Comparison of ENCODE assay signal across 1 cellular context in the genomic region with DNA sequence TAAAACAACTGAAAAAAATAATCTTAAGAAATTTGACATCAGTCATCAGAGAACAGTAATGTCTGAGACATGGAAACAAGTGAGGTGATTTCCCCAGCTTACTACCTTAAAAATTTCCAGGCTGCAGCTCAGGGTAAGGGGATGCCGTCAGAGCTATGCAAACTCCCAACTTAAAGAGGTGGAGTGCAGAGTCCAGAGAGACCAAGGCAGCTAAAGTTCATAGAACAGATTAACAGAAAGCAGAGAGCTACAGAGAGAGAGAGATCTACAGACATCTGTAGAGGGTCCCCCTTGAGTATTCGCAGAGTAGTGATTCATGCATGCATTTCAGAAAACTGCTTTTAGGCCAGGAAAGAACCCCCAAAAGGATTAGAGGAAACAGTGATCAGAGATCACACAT.
TF ChIP-seq lines count a peak whose summit lies in the region.

No MANE protein-coding gene starts in this region.

TF ChIP-seq in HepG2, 621 proteins besides CTCF, POLR2A, EP300 and RAD21 (continued from another document):
- TF ChIP-seq, protein P1, sequence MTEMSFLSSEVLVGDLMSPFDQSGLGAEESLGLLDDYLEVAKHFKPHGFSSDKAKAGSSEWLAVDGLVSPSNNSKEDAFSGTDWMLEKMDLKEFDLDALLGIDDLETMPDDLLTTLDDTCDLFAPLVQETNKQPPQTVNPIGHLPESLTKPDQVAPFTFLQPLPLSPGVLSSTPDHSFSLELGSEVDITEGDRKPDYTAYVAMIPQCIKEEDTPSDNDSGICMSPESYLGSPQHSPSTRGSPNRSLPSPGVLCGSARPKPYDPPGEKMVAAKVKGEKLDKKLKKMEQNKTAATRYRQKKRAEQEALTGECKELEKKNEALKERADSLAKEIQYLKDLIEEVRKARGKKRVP (CRISPR knock-in tag; IDR thresholded peaks at IDR 0.05) = no peak
- no peak for TF ChIP-seq ZNF431 (CRISPR knock-in tag; IDR thresholded peaks at IDR 0.05; ENCODE audit: borderline replicate concordance, low read depth)
- TF ChIP-seq PBX3 (CRISPR knock-in tag; IDR thresholded peaks at IDR 0.05; ENCODE audit: borderline replicate concordance) = no peak
- no peak for TF ChIP-seq SAFB2 (CRISPR knock-in tag; IDR thresholded peaks at IDR 0.05; ENCODE audit: borderline replicate concordance, low read depth)
- TF ChIP-seq ZNF10 (CRISPR knock-in tag; IDR thresholded peaks at IDR 0.05; ENCODE audit: borderline replicate concordance, low read depth) = no peak
- TF ChIP-seq ZFP62 (CRISPR knock-in tag; IDR thresholded peaks at IDR 0.05) = no peak
- peak; percentile 61 for TF ChIP-seq BCL6 (CRISPR knock-in tag; IDR thresholded peaks at IDR 0.05)
- 0 out of 2 replicates have a peak, but pooled peaks have one; percentile 44 for TF ChIP-seq ZBTB7B (CRISPR knock-in tag; IDR thresholded peaks at IDR 0.05)
- no peak for TF ChIP-seq ERF (CRISPR knock-in tag; IDR thresholded peaks at IDR 0.05)
- peak; percentile 26; the same call in 1 of the 2 replicates for TF ChIP-seq HOXA3 (CRISPR knock-in tag; IDR thresholded peaks at IDR 0.05)
- no peak for TF ChIP-seq ZNF432 (CRISPR knock-in tag; IDR thresholded peaks at IDR 0.05; ENCODE audit: borderline replicate concordance)
- no peak for TF ChIP-seq REL (CRISPR knock-in tag; conservative IDR thresholded peaks at IDR 0.05)
- no peak for TF ChIP-seq SOX13 (IDR thresholded peaks at IDR 0.05)
- TF ChIP-seq SOX13 (CRISPR knock-in tag; conservative IDR thresholded peaks at IDR 0.05 in 1 of 2, IDR thresholded peaks at IDR 0.05 in 1 of 2) = 0 out of 4 replicates have a peak, but pooled peaks of 1 of the 2 experiments have one; percentile 8
- TF ChIP-seq XRCC5 (optimal IDR thresholded peaks at IDR 0.05; ENCODE audit: low read length) = no peak
- TF ChIP-seq HNRNPH1 (optimal IDR thresholded peaks at IDR 0.05; ENCODE audit: low read depth, low read length) = no peak
- TF ChIP-seq ZBTB8A (CRISPR knock-in tag; IDR thresholded peaks at IDR 0.05; ENCODE audit: borderline replicate concordance, low read depth) = no peak
- TF ChIP-seq, protein P2, sequence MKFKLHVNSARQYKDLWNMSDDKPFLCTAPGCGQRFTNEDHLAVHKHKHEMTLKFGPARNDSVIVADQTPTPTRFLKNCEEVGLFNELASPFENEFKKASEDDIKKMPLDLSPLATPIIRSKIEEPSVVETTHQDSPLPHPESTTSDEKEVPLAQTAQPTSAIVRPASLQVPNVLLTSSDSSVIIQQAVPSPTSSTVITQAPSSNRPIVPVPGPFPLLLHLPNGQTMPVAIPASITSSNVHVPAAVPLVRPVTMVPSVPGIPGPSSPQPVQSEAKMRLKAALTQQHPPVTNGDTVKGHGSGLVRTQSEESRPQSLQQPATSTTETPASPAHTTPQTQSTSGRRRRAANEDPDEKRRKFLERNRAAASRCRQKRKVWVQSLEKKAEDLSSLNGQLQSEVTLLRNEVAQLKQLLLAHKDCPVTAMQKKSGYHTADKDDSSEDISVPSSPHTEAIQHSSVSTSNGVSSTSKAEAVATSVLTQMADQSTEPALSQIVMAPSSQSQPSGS (CRISPR knock-in tag; IDR thresholded peaks at IDR 0.05) = peak; percentile 23; the same call in 1 of the 2 replicates
- no peak for TF ChIP-seq DNMT1 (CRISPR knock-in tag; IDR thresholded peaks at IDR 0.05)
- TF ChIP-seq MLLT10 (CRISPR knock-in tag; IDR thresholded peaks at IDR 0.05) = no peak
- TF ChIP-seq TEAD3 (CRISPR knock-in tag; optimal IDR thresholded peaks at IDR 0.05; ENCODE audit: borderline replicate concordance) = peak; percentile 55
- TF ChIP-seq ZNF337 (CRISPR knock-in tag; IDR thresholded peaks at IDR 0.05; ENCODE audit: borderline replicate concordance, low read depth) = no peak
- TF ChIP-seq NR2C2 (CRISPR knock-in tag; IDR thresholded peaks at IDR 0.05; ENCODE audit: borderline replicate concordance) = no peak
- TF ChIP-seq AHR (CRISPR knock-in tag; IDR thresholded peaks at IDR 0.05) = no peak
- no peak for TF ChIP-seq NR3C1 (CRISPR knock-in tag; IDR thresholded peaks at IDR 0.05)
- no peak for TF ChIP-seq STAT5B (CRISPR knock-in tag; IDR thresholded peaks at IDR 0.05)
- no peak for TF ChIP-seq HHEX (CRISPR knock-in tag; IDR thresholded peaks at IDR 0.05)
- TF ChIP-seq, protein P3, sequence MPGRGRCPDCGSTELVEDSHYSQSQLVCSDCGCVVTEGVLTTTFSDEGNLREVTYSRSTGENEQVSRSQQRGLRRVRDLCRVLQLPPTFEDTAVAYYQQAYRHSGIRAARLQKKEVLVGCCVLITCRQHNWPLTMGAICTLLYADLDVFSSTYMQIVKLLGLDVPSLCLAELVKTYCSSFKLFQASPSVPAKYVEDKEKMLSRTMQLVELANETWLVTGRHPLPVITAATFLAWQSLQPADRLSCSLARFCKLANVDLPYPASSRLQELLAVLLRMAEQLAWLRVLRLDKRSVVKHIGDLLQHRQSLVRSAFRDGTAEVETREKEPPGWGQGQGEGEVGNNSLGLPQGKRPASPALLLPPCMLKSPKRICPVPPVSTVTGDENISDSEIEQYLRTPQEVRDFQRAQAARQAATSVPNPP (CRISPR knock-in tag; IDR thresholded peaks at IDR 0.05) = no peak
- TF ChIP-seq ZFP37 (CRISPR knock-in tag; IDR thresholded peaks at IDR 0.05; ENCODE audit: borderline replicate concordance) = no peak
- TF ChIP-seq MATR3 (CRISPR knock-in tag; IDR thresholded peaks at IDR 0.05) = no peak
- TF ChIP-seq HNF4G (IDR thresholded peaks at IDR 0.05; ENCODE audit: borderline replicate concordance, low read depth, low read length) = peak; percentile 50
- TF ChIP-seq HNF4G (CRISPR knock-in tag; IDR thresholded peaks at IDR 0.05; ENCODE audit: borderline replicate concordance, low read depth) = no peak
